In genomic region chrX:154397888-154398667, GRCh38 we compare ENCODE assay signal across 8 cellular contexts. TPM values are rescaled to one million over a fixed set of nuclear protein-coding genes. Genes with fewer than 3 reads are reported as not detected.
DNase-seq lines count a peak whose midpoint lies in the region; ATAC-seq and TF ChIP-seq lines count a peak whose summit lies in the region.

Gene RPL10, plus strand, starts transcription at chrX:154398377. Its CDS starts 143 bp downstream, at chrX:154398520.

- H4K91ac ChIP-seq in trophoblast cell (ENCODE audit: low read depth, low read length) = peak within 1 kb of the TSS; percentile 91

- peak; percentile 87 to 99 for TF ChIP-seq EP300 in tibial nerve (IDR thresholded peaks at IDR 0.05)

- H3K9ac ChIP-seq in trophoblast cell (ENCODE audit: low read length) = peak within 1 kb of the TSS; percentile 91

- in situ Hi-C loops in GM13977 (cut with MboI; ENCODE audit: low pct_unique_long_range_greater_than_20kb, low sequenced_read_pairs, unreplicated experiment) = no loop called here

- H3K14ac ChIP-seq in trophoblast cell (ENCODE audit: low read length) = peak within 1 kb of the TSS; percentile 90

- H3K79me2 ChIP-seq in trophoblast cell (ENCODE audit: control insufficient read depth, insufficient read depth, low read length, poor library complexity) = peaks cover 7% of the 10 kb centered on the region

- TF ChIP-seq POLR2A in adrenal gland (IDR thresholded peaks at IDR 0.05) (peak; percentile 93 to 94), tibial nerve (IDR thresholded peaks at IDR 0.05) (peak; percentile 57 to 87)

- DNase-seq in GM13977 (ENCODE audit: low spot score) = peak; percentile 95
- DNase-seq in NCI-H1694 (lab: John Stamatoyannopoulos, UW) = peak; percentile 94
- DNase-seq in adrenal gland = peak; percentile 93 to 98 (median 95)
- DNase-seq in cardiac septum (ENCODE audit: low spot score) = peak; percentile 97
- peak; percentile 93 to 95 for DNase-seq in trophoblast cell
- peak; percentile 80 to 81 for DNase-seq in tibial nerve (ENCODE audit: low spot score in 2 of 2)

- H3K4ac ChIP-seq in trophoblast cell (ENCODE audit: low read depth, low read length) = peak within 1 kb of the TSS; percentile 98

- no peak for TF ChIP-seq CTCF in GM13977 (IDR thresholded peaks at IDR 0.05; ENCODE audit: extremely low read depth, insufficient read depth, missing control alignments)
- no peak for TF ChIP-seq CTCF in adrenal gland (IDR thresholded peaks at IDR 0.05)
- TF ChIP-seq CTCF in tibial nerve (IDR thresholded peaks at IDR 0.05) = peak in 1 of 5 experiments; percentile 8

- H3K27me3 ChIP-seq in adrenal gland (no peaks in the 10 kb centered on the region), trophoblast cell (ENCODE audit: insufficient read depth, low read length) (no peaks in the 10 kb centered on the region), tibial nerve (no peaks in the 10 kb centered on the region)

- no peak within 1 kb of the TSS for H3K23ac ChIP-seq in trophoblast cell (ENCODE audit: low read length)

- no peak within 1 kb of the TSS for H2BK12ac ChIP-seq in trophoblast cell (ENCODE audit: low read length)

- peak within 1 kb of the TSS; percentile 92 for H2BK5ac ChIP-seq in trophoblast cell (ENCODE audit: low read depth, low read length, poor library complexity)

- H3K9me3 ChIP-seq in adrenal gland (replicated peaks in 1 of 3) (no peaks in the 10 kb centered on the region), trophoblast cell (ENCODE audit: insufficient read depth, low read depth, low read length) (peaks cover 1% of the 10 kb centered on the region), tibial nerve (no peaks in the 10 kb centered on the region)

- peak within 1 kb of the TSS; percentile 93 for H4K8ac ChIP-seq in trophoblast cell (ENCODE audit: low read depth, low read length)

- ATAC-seq in HG02884 (IDR thresholded peaks at IDR 0.05; ENCODE audit: unreplicated experiment) = peak; percentile 68

- H2BK120ac ChIP-seq in trophoblast cell (ENCODE audit: insufficient read depth, low read length, poor library complexity) = peak within 1 kb of the TSS; percentile 93

- H3K79me1 ChIP-seq in trophoblast cell (ENCODE audit: low read length) = peaks cover 15% of the 10 kb centered on the region

- H3K18ac ChIP-seq in trophoblast cell (ENCODE audit: low read length) = peak within 1 kb of the TSS; percentile 87

- H3K4me1 ChIP-seq in adrenal gland (replicated peaks in 1 of 2) (peaks cover 0 to 8% of the 10 kb centered on the region in 2 donors), trophoblast cell (ENCODE audit: control insufficient read depth in 1 of 2, insufficient read depth in 2 of 2, low read length in 2 of 2) (peaks cover 0 to 3% of the 10 kb centered on the region in 2 experiments), tibial nerve (peaks cover 0 to 18% (median 0%) of the 10 kb centered on the region in 4 donors)

- H3K27ac ChIP-seq in adrenal gland (peak within 1 kb of the TSS; percentile 88 to 99 (median 98)), trophoblast cell (ENCODE audit: low read depth, low read length) (peak within 1 kb of the TSS; percentile 94), tibial nerve (peak within 1 kb of the TSS; percentile 97 to 99 (median 98))

- H3K4me2 ChIP-seq in trophoblast cell (ENCODE audit: low read length) = peak within 1 kb of the TSS; percentile 80

- H3K4me3 ChIP-seq in adrenal gland (peak within 1 kb of the TSS; percentile 42 to 86 (median 62)), trophoblast cell (ENCODE audit: low read depth, low read length) (peak within 1 kb of the TSS; percentile 91), tibial nerve (peak within 1 kb of the TSS; percentile 50 to 77 (median 71))

- H2AK5ac ChIP-seq in trophoblast cell (ENCODE audit: low read length) = peak within 1 kb of the TSS; percentile 94

- 0 to 51% (median 31%) methylated on average over 30 to 69 of the region's 69 CpGs; no CpG with 5 or more reads in 1 of the 4 donors for WGBS in adrenal gland, 4 donors
- WGBS in trophoblast cell (ENCODE audit: extremely low coverage, insufficient coverage, insufficient read length) = no CpG with 5 or more reads among the region's 69 CpGs
- WGBS in tibial nerve, 2 donors = 0 to 36% methylated on average over 9 to 69 of the region's 69 CpGs

- H4K12ac ChIP-seq in trophoblast cell (ENCODE audit: low read depth, low read length) = peak within 1 kb of the TSS; percentile 92

- H3K36me3 ChIP-seq in adrenal gland (replicated peaks in 1 of 2) = peaks cover 0 to 23% of the 10 kb centered on the region in 2 donors
- peaks cover 24 to 27% of the 10 kb centered on the region in 2 experiments for H3K36me3 ChIP-seq in trophoblast cell (ENCODE audit: control insufficient read depth in 1 of 2, insufficient read depth in 2 of 2, low read length in 2 of 2)
- H3K36me3 ChIP-seq in tibial nerve = peaks cover 0 to 23% (median 6%) of the 10 kb centered on the region in 3 donors

- intact Hi-C loops in T-helper 1 cell treated with Interleukin-12 subunit alpha and Interleukin-12 subunit beta and Interleukin-4 antibody, amounts not matched to agents 30 ng/mL and 1 ng/mL, for 36 hours (cut with micrococcal nuclease) = loop anchor here (5.0 kb wide), 6 partner anchors 39 to 471 kb away; partner anchors contain the start of genes ARHGAP4, FAM3A, GDI1 and HCFC1
- intact Hi-C loops in adrenal gland (cut with DNase I) = loop anchor here in 1 of 2 donors (5.0 kb wide), 1 partner anchor 134 kb away; no protein-coding TSS in a partner anchor
- intact Hi-C loops in cardiac septum (cut with DNase I) = loop anchor here (10.0 kb wide), 1 partner anchor 47 kb away; the partner anchor contains the start of gene FAM50A

- H2AFZ ChIP-seq in trophoblast cell (ENCODE audit: insufficient read depth, low read length, poor library complexity) = peak within 1 kb of the TSS; percentile 43

RNA-seq across cellular contexts. Expression of gene RPL10, which starts in this region (rescaled TPM):
- 2,525 and 2,615 TPM in 2 replicates for total RNA-seq in T-helper 1 cell treated with Interleukin-12 subunit alpha and Interleukin-12 subunit beta and Interleukin-4 antibody, amounts not matched to agents 30 ng/mL and 1 ng/mL, for 36 hours
- 1,000 to 10,000 TPM in 7 of 8 donors, 100 to 1,000 TPM in 1; 626 to 5,287 (median 2,443) TPM for total RNA-seq in adrenal gland
- 1,000 to 10,000 TPM; 1,725 to 3,645 (median 2,430) TPM for polyA plus RNA-seq in adrenal gland
- 1,520 TPM for total RNA-seq in cardiac septum
- 2,879 and 2,940 TPM in 2 replicates for polyA plus RNA-seq in trophoblast cell (2013)
- 1,000 to 10,000 TPM; 4,372 to 6,501 (median 5,244) TPM for total RNA-seq in tibial nerve

Comparison
In these comparisons a context has a peak if more than half of its experiments do, and no peak if none do; other contexts are left out.
1. Peak in every context shown above with its lines: DNase-seq, ATAC-seq, H3K4me3 ChIP-seq and H3K27ac ChIP-seq.